Comparison of ENCODE assay signal across 8 cellular contexts in the genomic region with DNA sequence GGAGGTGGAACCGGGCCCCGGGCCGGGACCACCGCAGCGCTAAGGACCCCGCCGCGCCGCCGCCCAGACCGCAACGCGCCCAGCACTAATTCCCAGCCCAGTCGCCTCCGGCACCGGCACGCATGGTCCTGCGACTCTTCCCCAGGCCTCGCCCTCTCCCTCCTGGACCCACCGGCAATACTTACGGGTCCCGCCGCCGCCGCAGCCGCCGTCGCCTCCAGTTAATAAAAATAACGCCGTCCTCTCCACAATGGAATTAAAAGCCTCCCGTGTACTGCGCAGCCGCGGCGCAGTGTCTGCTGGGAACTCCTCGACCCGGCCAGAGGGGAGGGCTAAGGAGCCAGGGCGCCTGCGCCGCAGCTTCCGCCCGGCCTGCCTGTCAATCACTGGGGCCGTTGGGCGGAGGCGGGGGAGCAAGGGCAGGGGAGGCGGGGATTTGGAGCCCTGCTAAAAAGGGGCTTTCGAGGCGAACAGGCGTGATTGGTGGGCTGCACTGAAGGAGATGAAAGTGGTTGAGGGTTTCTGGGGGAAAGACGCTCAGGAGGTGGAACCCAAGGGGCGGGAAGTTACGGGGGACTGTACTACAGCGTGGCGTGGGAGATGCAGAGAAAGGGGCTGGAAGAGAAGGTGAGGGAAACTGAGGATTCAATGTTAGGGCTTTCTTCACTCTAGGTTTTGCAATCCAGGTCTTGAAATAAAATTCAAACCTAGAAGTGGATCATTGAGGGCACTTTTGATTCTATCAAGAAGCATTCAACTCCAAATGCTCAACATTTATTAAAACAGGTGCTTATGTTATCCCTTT. TPM values are rescaled to one million over a fixed set of nuclear protein-coding genes. Genes with fewer than 3 reads are reported as not detected.
DNase-seq lines count a peak whose midpoint lies in the region; ATAC-seq and TF ChIP-seq lines count a peak whose summit lies in the region.

A gene with protein sequence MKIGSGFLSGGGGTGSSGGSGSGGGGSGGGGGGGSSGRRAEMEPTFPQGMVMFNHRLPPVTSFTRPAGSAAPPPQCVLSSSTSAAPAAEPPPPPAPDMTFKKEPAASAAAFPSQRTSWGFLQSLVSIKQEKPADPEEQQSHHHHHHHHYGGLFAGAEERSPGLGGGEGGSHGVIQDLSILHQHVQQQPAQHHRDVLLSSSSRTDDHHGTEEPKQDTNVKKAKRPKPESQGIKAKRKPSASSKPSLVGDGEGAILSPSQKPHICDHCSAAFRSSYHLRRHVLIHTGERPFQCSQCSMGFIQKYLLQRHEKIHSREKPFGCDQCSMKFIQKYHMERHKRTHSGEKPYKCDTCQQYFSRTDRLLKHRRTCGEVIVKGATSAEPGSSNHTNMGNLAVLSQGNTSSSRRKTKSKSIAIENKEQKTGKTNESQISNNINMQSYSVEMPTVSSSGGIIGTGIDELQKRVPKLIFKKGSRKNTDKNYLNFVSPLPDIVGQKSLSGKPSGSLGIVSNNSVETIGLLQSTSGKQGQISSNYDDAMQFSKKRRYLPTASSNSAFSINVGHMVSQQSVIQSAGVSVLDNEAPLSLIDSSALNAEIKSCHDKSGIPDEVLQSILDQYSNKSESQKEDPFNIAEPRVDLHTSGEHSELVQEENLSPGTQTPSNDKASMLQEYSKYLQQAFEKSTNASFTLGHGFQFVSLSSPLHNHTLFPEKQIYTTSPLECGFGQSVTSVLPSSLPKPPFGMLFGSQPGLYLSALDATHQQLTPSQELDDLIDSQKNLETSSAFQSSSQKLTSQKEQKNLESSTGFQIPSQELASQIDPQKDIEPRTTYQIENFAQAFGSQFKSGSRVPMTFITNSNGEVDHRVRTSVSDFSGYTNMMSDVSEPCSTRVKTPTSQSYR (minus strand): TSS at position 276 of the 805 bp plus-strand sequence. CDS start 331 bp downstream, outside the sequence.

- TF ChIP-seq CTCF in AG09319 (IDR thresholded peaks at IDR 0.05; ENCODE audit: low read depth, low read length) (no peak), WTC11 (IDR thresholded peaks at IDR 0.05) (no peak), cardiac fibroblast (IDR thresholded peaks at IDR 0.05; ENCODE audit: low read depth, low read length) (no peak), smooth muscle cell (IDR thresholded peaks at IDR 0.05; ENCODE audit: borderline replicate concordance, insufficient read depth, poor library complexity, severe bottlenecking) (no peak)

- ATAC-seq in GM19025 (IDR thresholded peaks at IDR 0.05; ENCODE audit: low read depth, unreplicated experiment) (peak; percentile 93), HG03280 (IDR thresholded peaks at IDR 0.05; ENCODE audit: unreplicated experiment) (peak; percentile 96), WTC11 (peak; percentile 87)

- no peaks in the 10 kb centered on the region for H3K9me3 ChIP-seq in smooth muscle cell (replicated peaks; ENCODE audit: low read depth)

- H3K9ac ChIP-seq in smooth muscle cell (ENCODE audit: low read depth): peak within 1 kb of the TSS; percentile 97

- no peaks in the 10 kb centered on the region for H3K27me3 ChIP-seq in smooth muscle cell (ENCODE audit: low read depth)

- POLR2A ChIA-PET in WTC11 (lab: Charles Lee): interaction anchor here (0.6 to 1.2 kb wide), 3 partner anchors 45 to 46 kb away, joined by 4 to 5 read pairs (median 4); no protein-coding TSS in a partner anchor

- peaks cover 48% of the 10 kb centered on the region for H3K79me2 ChIP-seq in smooth muscle cell (ENCODE audit: low read depth)

- H3K27me3 Mint-ChIP-seq in WTC11 (ENCODE audit: low read depth): no peaks in the 10 kb centered on the region

- H3K4me1 ChIP-seq in smooth muscle cell (ENCODE audit: low read depth): peaks cover 56% of the 10 kb centered on the region

- H3K27ac ChIP-seq in smooth muscle cell (ENCODE audit: low read depth): peak within 1 kb of the TSS; percentile 87

- H3K9me3 Mint-ChIP-seq in WTC11: no peaks in the 10 kb centered on the region

- peaks cover 42% of the 10 kb centered on the region for H3K36me3 Mint-ChIP-seq in WTC11

- peaks cover 7% of the 10 kb centered on the region for H3F3A ChIP-seq in smooth muscle cell (ENCODE audit: low read depth)

- peaks cover 65% of the 10 kb centered on the region for H3K4me1 Mint-ChIP-seq in WTC11

- H3K36me3 ChIP-seq in smooth muscle cell (ENCODE audit: low read depth): no peaks in the 10 kb centered on the region

- DNase-seq in AG09319 (ENCODE audit: extremely low read depth, low read depth) (peak; percentile 83), NCI-H345 (lab: John Stamatoyannopoulos, UW) (peak; percentile 97), WTC11 (ENCODE audit: low spot score) (peak; percentile 99), cardiac fibroblast (ENCODE audit: low read depth in 2 of 2) (peak; percentile 92 to 95), iPS-NIHi7 (ENCODE audit: extremely low spot score) (peak; percentile 98), smooth muscle cell (lab: John Stamatoyannopoulos, UW; ENCODE audit: unreplicated experiment) (peak; percentile 80)

- H4K20me1 ChIP-seq in smooth muscle cell (ENCODE audit: low read depth): peaks cover 39% of the 10 kb centered on the region

- CTCF ChIA-PET in WTC11 (lab: Charles Lee): interaction anchor here (0.6 to 1.1 kb wide), 2 partner anchors 103 to 120 kb away, joined by 3 to 4 read pairs; no protein-coding TSS in a partner anchor

- H2AFZ ChIP-seq in smooth muscle cell (ENCODE audit: low read depth): peak within 1 kb of the TSS; percentile 81

- H3K4me2 ChIP-seq in smooth muscle cell: peak within 1 kb of the TSS; percentile 96

- peak within 1 kb of the TSS; percentile 72 to 89 for H3K4me3 ChIP-seq in cardiac fibroblast (replicated peaks in 1 of 2; ENCODE audit: low read depth in 2 of 2, low read length in 2 of 2)
- peak within 1 kb of the TSS; percentile 82 for H3K4me3 ChIP-seq in smooth muscle cell

- 2% methylated on average over 36 of the region's 54 CpGs for WGBS in smooth muscle cell (ENCODE audit: low lambda C conversion rate)

- peak within 1 kb of the TSS; percentile 97 for H3K4me3 Mint-ChIP-seq in WTC11

- peak within 1 kb of the TSS; percentile 99 for H3K27ac Mint-ChIP-seq in WTC11

TF ChIP-seq in WTC11, 78 proteins besides CTCF, POLR2A, EP300 and RAD21 (continues in another document):
- no peak for TF ChIP-seq ZBTB21 (CRISPR knock-in tag; IDR thresholded peaks at IDR 0.05; ENCODE audit: borderline replicate concordance)
- TF ChIP-seq, protein P1, sequence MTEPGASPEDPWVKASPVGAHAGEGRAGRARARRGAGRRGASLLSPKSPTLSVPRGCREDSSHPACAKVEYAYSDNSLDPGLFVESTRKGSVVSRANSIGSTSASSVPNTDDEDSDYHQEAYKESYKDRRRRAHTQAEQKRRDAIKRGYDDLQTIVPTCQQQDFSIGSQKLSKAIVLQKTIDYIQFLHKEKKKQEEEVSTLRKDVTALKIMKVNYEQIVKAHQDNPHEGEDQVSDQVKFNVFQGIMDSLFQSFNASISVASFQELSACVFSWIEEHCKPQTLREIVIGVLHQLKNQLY (CRISPR knock-in tag; IDR thresholded peaks at IDR 0.05): no peak
- TF ChIP-seq, protein P2, sequence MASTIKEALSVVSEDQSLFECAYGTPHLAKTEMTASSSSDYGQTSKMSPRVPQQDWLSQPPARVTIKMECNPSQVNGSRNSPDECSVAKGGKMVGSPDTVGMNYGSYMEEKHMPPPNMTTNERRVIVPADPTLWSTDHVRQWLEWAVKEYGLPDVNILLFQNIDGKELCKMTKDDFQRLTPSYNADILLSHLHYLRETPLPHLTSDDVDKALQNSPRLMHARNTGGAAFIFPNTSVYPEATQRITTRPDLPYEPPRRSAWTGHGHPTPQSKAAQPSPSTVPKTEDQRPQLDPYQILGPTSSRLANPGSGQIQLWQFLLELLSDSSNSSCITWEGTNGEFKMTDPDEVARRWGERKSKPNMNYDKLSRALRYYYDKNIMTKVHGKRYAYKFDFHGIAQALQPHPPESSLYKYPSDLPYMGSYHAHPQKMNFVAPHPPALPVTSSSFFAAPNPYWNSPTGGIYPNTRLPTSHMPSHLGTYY (CRISPR knock-in tag; IDR thresholded peaks at IDR 0.05): no peak
- TF ChIP-seq, protein P3, sequence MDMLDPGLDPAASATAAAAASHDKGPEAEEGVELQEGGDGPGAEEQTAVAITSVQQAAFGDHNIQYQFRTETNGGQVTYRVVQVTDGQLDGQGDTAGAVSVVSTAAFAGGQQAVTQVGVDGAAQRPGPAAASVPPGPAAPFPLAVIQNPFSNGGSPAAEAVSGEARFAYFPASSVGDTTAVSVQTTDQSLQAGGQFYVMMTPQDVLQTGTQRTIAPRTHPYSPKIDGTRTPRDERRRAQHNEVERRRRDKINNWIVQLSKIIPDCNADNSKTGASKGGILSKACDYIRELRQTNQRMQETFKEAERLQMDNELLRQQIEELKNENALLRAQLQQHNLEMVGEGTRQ (CRISPR knock-in tag; IDR thresholded peaks at IDR 0.05): no peak
- peak; percentile 70 for TF ChIP-seq SP1 (CRISPR knock-in tag; conservative IDR thresholded peaks at IDR 0.05)
- no peak for TF ChIP-seq NR3C1 (CRISPR knock-in tag; conservative IDR thresholded peaks at IDR 0.05; ENCODE audit: low read depth)
- no peak for TF ChIP-seq JAZF1 (CRISPR knock-in tag; IDR thresholded peaks at IDR 0.05)
- TF ChIP-seq TCF7 (CRISPR knock-in tag; IDR thresholded peaks at IDR 0.05; ENCODE audit: low read depth): no peak
- TF ChIP-seq, protein P4, sequence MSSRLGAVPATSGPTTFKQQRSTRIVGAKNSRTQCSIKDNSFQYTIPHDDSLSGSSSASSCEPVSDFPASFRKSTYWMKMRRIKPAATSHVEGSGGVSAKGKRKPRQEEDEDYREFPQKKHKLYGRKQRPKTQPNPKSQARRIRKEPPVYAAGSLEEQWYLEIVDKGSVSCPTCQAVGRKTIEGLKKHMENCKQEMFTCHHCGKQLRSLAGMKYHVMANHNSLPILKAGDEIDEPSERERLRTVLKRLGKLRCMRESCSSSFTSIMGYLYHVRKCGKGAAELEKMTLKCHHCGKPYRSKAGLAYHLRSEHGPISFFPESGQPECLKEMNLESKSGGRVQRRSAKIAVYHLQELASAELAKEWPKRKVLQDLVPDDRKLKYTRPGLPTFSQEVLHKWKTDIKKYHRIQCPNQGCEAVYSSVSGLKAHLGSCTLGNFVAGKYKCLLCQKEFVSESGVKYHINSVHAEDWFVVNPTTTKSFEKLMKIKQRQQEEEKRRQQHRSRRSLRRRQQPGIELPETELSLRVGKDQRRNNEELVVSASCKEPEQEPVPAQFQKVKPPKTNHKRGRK (CRISPR knock-in tag; IDR thresholded peaks at IDR 0.05; ENCODE audit: borderline replicate concordance): no peak
- TF ChIP-seq ZNF121 (CRISPR knock-in tag; IDR thresholded peaks at IDR 0.05): no peak
- TF ChIP-seq RELA (CRISPR knock-in tag; IDR thresholded peaks at IDR 0.05; ENCODE audit: borderline replicate concordance): no peak
- TF ChIP-seq RORB (CRISPR knock-in tag; IDR thresholded peaks at IDR 0.05): no peak
- TF ChIP-seq, protein P5, sequence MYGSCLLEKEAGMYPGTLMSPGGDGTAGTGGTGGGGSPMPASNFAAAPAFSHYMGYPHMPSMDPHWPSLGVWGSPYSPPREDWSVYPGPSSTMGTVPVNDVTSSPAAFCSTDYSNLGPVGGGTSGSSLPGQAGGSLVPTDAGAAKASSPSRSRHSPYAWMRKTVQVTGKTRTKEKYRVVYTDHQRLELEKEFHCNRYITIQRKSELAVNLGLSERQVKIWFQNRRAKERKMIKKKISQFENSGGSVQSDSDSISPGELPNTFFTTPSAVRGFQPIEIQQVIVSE (CRISPR knock-in tag; IDR thresholded peaks at IDR 0.05; ENCODE audit: borderline replicate concordance): no peak

RNA-seq across cellular contexts. Expression of the gene that starts here (rescaled TPM):
- 47.7 to 49.6 TPM (median 49.3 TPM) in 3 replicates for total RNA-seq in WTC11 (2021)
- 59.4 and 64.4 TPM in 2 replicates for total RNA-seq in smooth muscle cell
- polyA plus RNA-seq in smooth muscle cell: 34.4 and 35.0 TPM in 2 replicates

Comparison
In these comparisons a context has a peak if more than half of its experiments do, and no peak if none do; other contexts are left out.
1. Peak in every context shown above with its lines: DNase-seq, ATAC-seq, H3K4me3 ChIP-seq and H3K27ac ChIP-seq.